Comparison of ENCODE assay signal across 9 cellular contexts in the genomic region with DNA sequence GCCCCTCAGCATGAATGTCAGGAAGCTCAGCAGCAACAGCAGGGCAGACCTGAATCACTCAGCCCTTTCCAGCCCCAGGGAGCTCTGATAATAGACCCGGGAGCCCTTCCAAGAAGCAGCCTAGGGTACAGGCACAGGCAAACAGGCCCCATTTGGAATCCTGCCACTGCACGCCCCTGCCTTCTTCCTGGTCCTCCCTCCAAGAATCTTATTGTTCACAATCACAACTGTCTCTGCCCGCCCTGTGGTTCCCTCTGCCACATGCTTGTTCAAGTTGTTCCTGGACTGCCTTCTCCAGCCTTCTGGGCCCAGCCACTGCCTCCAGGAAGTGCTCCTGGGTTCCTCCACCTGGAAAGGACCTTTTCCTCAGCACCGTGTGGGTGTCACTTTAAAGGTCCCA. TPM values are rescaled to one million over a fixed set of nuclear protein-coding genes. Genes with fewer than 3 reads are reported as not detected.
DNase-seq lines count a peak whose midpoint lies in the region; ATAC-seq and TF ChIP-seq lines count a peak whose summit lies in the region.
"Had no signal": no experiment of that assay in that cellular context is flagged by ENCODE, and none has a peak within 500 bp of the region (broad histone marks: within the 10 kb centered on the region; RNA-seq: fewer than 3 reads in every experiment).

No MANE protein-coding gene starts in this region.

- H3K27ac ChIP-seq in RWPE2 (ENCODE audit: poor library complexity, severe bottlenecking) = no peak overlapping the region
- peak overlapping the region in 1 of 2 donors; percentile 12 for H3K27ac ChIP-seq in ovary

- H3K27ac Mint-ChIP-seq in activated T-helper 17 cell treated with anti-CD3 and anti-CD28 coated beads, Interleukin-2, amount 50 U/mL, for 72 hours = no peak overlapping the region
- H3K27ac Mint-ChIP-seq: B cell had no signal

- H3K27me3 Mint-ChIP-seq in activated T-helper 17 cell treated with anti-CD3 and anti-CD28 coated beads, Interleukin-2, amount 50 U/mL, for 72 hours = peaks cover 3% of the 10 kb centered on the region

- H3K4me1 Mint-ChIP-seq in activated T-helper 17 cell treated with anti-CD3 and anti-CD28 coated beads, Interleukin-2, amount 50 U/mL, for 72 hours = no peaks in the 10 kb centered on the region

- 46 to 49% (median 49%) methylated on average over 4 of the region's 4 CpGs for WGBS in ovary, 3 donors

- H3K9me3 ChIP-seq in BE2C = 0 out of 2 replicates have a peak, but pooled peaks cover 4% of the 10 kb centered on the region
- no peaks in the 10 kb centered on the region for H3K9me3 ChIP-seq in RWPE2 (ENCODE audit: severe bottlenecking)
- no peaks in the 10 kb centered on the region for H3K9me3 ChIP-seq in ovary

- DNase-seq in BE2C = peak; percentile 66
- DNase-seq in RWPE2 (ENCODE audit: low spot score) = no peak
- DNase-seq in fibroblast of peridontal ligament (ENCODE audit: extremely low read depth) = peak; percentile 77
- peak; percentile 39 to 72 (median 54) for DNase-seq in ovary
- DNase-seq in activated T-cell treated with anti-CD3 and anti-CD28 coated beads for 4 hours = no peak
- no peak for DNase-seq in DMS79 treated with DMSO at 0.1 percent for 48 hours (lab: John Stamatoyannopoulos, UW)

- H3K4me3 ChIP-seq in BE2C (ENCODE audit: low read depth, low read length) (no peak overlapping the region), RWPE2 (ENCODE audit: severe bottlenecking) (no peak overlapping the region), ovary (no peak overlapping the region)

- H3K36me3 Mint-ChIP-seq in activated T-helper 17 cell treated with anti-CD3 and anti-CD28 coated beads, Interleukin-2, amount 50 U/mL, for 72 hours (ENCODE audit: low read depth) = no peaks in the 10 kb centered on the region

- no peak for TF ChIP-seq EP300 in ovary (IDR thresholded peaks at IDR 0.05)

- H3K9me3 Mint-ChIP-seq in activated T-helper 17 cell treated with anti-CD3 and anti-CD28 coated beads, Interleukin-2, amount 50 U/mL, for 72 hours = no peaks in the 10 kb centered on the region

- no peak for TF ChIP-seq CTCF in BE2C (IDR thresholded peaks at IDR 0.05; ENCODE audit: low read depth, low read length)
- no peak for TF ChIP-seq CTCF in RWPE2 (IDR thresholded peaks at IDR 0.05; ENCODE audit: poor library complexity, severe bottlenecking)
- no peak for TF ChIP-seq CTCF in ovary (IDR thresholded peaks at IDR 0.05)

- no peak overlapping the region for H3K4me3 Mint-ChIP-seq in activated T-helper 17 cell treated with anti-CD3 and anti-CD28 coated beads, Interleukin-2, amount 50 U/mL, for 72 hours
- H3K4me3 Mint-ChIP-seq: B cell had no signal

- no peaks in the 10 kb centered on the region for H3K27me3 ChIP-seq in BE2C
- H3K27me3 ChIP-seq in RWPE2 (ENCODE audit: insufficient read depth, poor library complexity, severe bottlenecking) = no peaks in the 10 kb centered on the region
- H3K27me3 ChIP-seq in ovary = no peaks in the 10 kb centered on the region

- intact Hi-C loops in ovary (cut with DNase I) = no loop called here

- TF ChIP-seq POLR2A in ovary (IDR thresholded peaks at IDR 0.05) = no peak

- H3K4me1 ChIP-seq in BE2C = peaks cover 28% of the 10 kb centered on the region
- no peaks in the 10 kb centered on the region for H3K4me1 ChIP-seq in RWPE2 (ENCODE audit: insufficient read depth, poor library complexity, severe bottlenecking)
- H3K4me1 ChIP-seq in ovary (ENCODE audit: insufficient read depth) = peaks cover 7% of the 10 kb centered on the region

- H3K36me3 ChIP-seq in BE2C = no peaks in the 10 kb centered on the region
- H3K36me3 ChIP-seq in RWPE2 (ENCODE audit: low read depth) = no peaks in the 10 kb centered on the region
- H3K36me3 ChIP-seq in ovary = no peaks in the 10 kb centered on the region

- 0 out of 3 replicates have a peak, but pooled peaks have one; percentile 14 for ATAC-seq in RWPE2 (ENCODE audit: low read depth)
- ATAC-seq in activated T-helper 17 cell treated with anti-CD3 and anti-CD28 coated beads, Interleukin-2, amount 50 U/mL, for 72 hours (replicated peaks) = no peak
- ATAC-seq in GM21447 (IDR thresholded peaks at IDR 0.05; ENCODE audit: unreplicated experiment) = no peak

RNA-seq across cellular contexts. Expression of gene LRRC32, which starts 54.6 kb away (rescaled TPM):
- 0.73 TPM for polyA plus RNA-seq in BE2C (2012; ENCODE audit: insufficient read depth, insufficient read length, low read depth)
- 10 to 100 TPM in 5 of 7 donors, 1 to 10 TPM in 2; 3.2 to 47.1 (median 29.5) TPM for total RNA-seq in ovary
- 10 to 100 TPM; 19.4 to 39.9 TPM for polyA plus RNA-seq in ovary
- 1 to 10 TPM; 4.5 to 5.6 TPM for total RNA-seq in activated T-helper 17 cell treated with anti-CD3 and anti-CD28 coated beads, Interleukin-2, amount 50 U/mL, for 72 hours

Comparison
In these comparisons a context has a peak if more than half of its experiments do, and no peak if none do; other contexts are left out.
1. DNase-seq: peak in BE2C (single experiment), fibroblast of peridontal ligament (single experiment) and ovary (5 of 5); none in RWPE2 (single experiment), activated T-cell treated with anti-CD3 and anti-CD28 coated beads for 4 hours (single experiment) and DMS79 treated with DMSO at 0.1 percent for 48 hours (single experiment).